In genomic region chr10:65396997-65397396, GRCh38 we compare ENCODE assay signal across 4 cellular contexts.
"Had no signal": no experiment of that assay in that cellular context is flagged by ENCODE, and none has a peak within 500 bp of the region (broad histone marks: within the 10 kb centered on the region; RNA-seq: fewer than 3 reads in every experiment).

No MANE protein-coding gene starts in this region.

- H3K4me2 ChIP-seq: GM23338 had no signal

- H3K4me3 ChIP-seq: GM23338 had no signal

- H3K27ac Mint-ChIP-seq: GM23338, H9 had no signal

- H3K4me1 Mint-ChIP-seq: GM23338, H9 had no signal

- H3K4me3 Mint-ChIP-seq: GM23338, H9 had no signal

- ATAC-seq: GM23338 had no signal

- DNase-seq: H9, HCEC 1CT, IMR-90 had no signal

- H2AFZ ChIP-seq: GM23338 had no signal

- H3K9me3 Mint-ChIP-seq: GM23338, H9 had no signal
